Comparison of ENCODE assay signal across 18 cellular contexts in genomic region chr2:26913599-26914285, GRCh38. TPM values are rescaled to one million over a fixed set of nuclear protein-coding genes. Genes with fewer than 3 reads are reported as not detected.
A peak's percentile ranks its signal among the peaks of the same experiment; 100 is the strongest.
DNase-seq lines count a peak whose midpoint lies in the region; ATAC-seq lines count a peak whose summit lies in the region.
"Had no signal": no experiment of that assay in that cellular context is flagged by ENCODE, and none has a peak within 500 bp of the region (broad histone marks: within the 10 kb centered on the region; RNA-seq: fewer than 3 reads in every experiment).

No MANE protein-coding gene starts in this region.

- H3K4me3 Mint-ChIP-seq in naive thymus-derived CD8-positive, alpha-beta T cell: no peak overlapping the region
- H3K4me3 Mint-ChIP-seq: activated CD4-positive, alpha-beta T cell treated with anti-CD3 and anti-CD28 coated beads, Interleukin-2, amount 10 ng/mL, durations not matched to agents 24 days and 14 days; B cell; stimulated activated effector memory CD8-positive, alpha-beta T cell treated with anti-CD3 and anti-CD28 coated beads, Interleukin-12 subunit alpha, Interleukin-12 subunit beta, amount 100 ng/mL, for 72 hours had no signal

- no peaks in the 10 kb centered on the region for H3K4me1 Mint-ChIP-seq in naive thymus-derived CD8-positive, alpha-beta T cell
- H3K4me1 Mint-ChIP-seq: activated CD4-positive, alpha-beta T cell treated with anti-CD3 and anti-CD28 coated beads, Interleukin-2, amount 10 ng/mL, durations not matched to agents 24 days and 14 days; B cell; stimulated activated effector memory CD8-positive, alpha-beta T cell treated with anti-CD3 and anti-CD28 coated beads, Interleukin-12 subunit alpha, Interleukin-12 subunit beta, amount 100 ng/mL, for 72 hours had no signal

- POLR2A ChIA-PET in naive thymus-derived CD8-positive, alpha-beta T cell (lab: Charles Lee): no interaction called here

- peaks cover 0 to 18% (median 3%) of the 10 kb centered on the region in 5 donors for H3K27me3 Mint-ChIP-seq in naive thymus-derived CD8-positive, alpha-beta T cell

- H3K27ac Mint-ChIP-seq in naive thymus-derived CD8-positive, alpha-beta T cell: no peak overlapping the region
- H3K27ac Mint-ChIP-seq: activated CD4-positive, alpha-beta T cell treated with anti-CD3 and anti-CD28 coated beads, Interleukin-2, amount 10 ng/mL, durations not matched to agents 24 days and 14 days; activated T-helper 2 cell treated with anti-CD3 and anti-CD28 coated beads, Interferon-gamma antibody, Interleukin-2, Interleukin-4, amounts not matched to agents 10 μg/mL and 5 μg/mL and 100 μg/mL, durations not matched to agents 14 hours and 24 hours and 36 hours; B cell; stimulated activated effector memory CD8-positive, alpha-beta T cell treated with anti-CD3 and anti-CD28 coated beads, Interleukin-12 subunit alpha, Interleukin-12 subunit beta, amount 100 ng/mL, for 72 hours had no signal

- DNase-seq in EL: peak; percentile 26
- peak in 1 of 61 donors; percentile 72 for DNase-seq in caudate nucleus (lab: John Stamatoyannopoulos, UW)
- no peak for DNase-seq in left cardiac atrium
- DNase-seq in occipital lobe (lab: John Stamatoyannopoulos, UW): peak; percentile 24
- no peak for DNase-seq in central memory CD4-positive, alpha-beta T cell
- DNase-seq in naive thymus-derived CD8-positive, alpha-beta T cell: no peak
- no peak for DNase-seq in NOMO-1 treated with DMSO at 0.1 percent for 48 hours (lab: John Stamatoyannopoulos, UW; ENCODE audit: unreplicated experiment)
- DNase-seq: activated CD4-positive, alpha-beta T cell treated with anti-CD3 and anti-CD28 coated beads, Interleukin-2, amount 10 ng/mL, durations not matched to agents 24 days and 14 days; body of pancreas; DND-41; erythroblast; NCI-H2081; NCI-H748 treated with DMSO at 0.1 percent for 48 hours; stimulated activated CD4-positive, alpha-beta T cell treated with anti-CD3 and anti-CD28 coated beads, Interleukin-4, amount 100 ng/mL, for 24 hours had no signal

- no peaks in the 10 kb centered on the region for H3K36me3 Mint-ChIP-seq in naive thymus-derived CD8-positive, alpha-beta T cell
- H3K36me3 Mint-ChIP-seq: stimulated activated effector memory CD8-positive, alpha-beta T cell treated with anti-CD3 and anti-CD28 coated beads, Interleukin-12 subunit alpha, Interleukin-12 subunit beta, amount 100 ng/mL, for 72 hours had no signal

- intact Hi-C loops in left cardiac atrium (cut with DNase I): no loop called here

- no peaks in the 10 kb centered on the region for H3K9me3 Mint-ChIP-seq in naive thymus-derived CD8-positive, alpha-beta T cell
- H3K9me3 Mint-ChIP-seq: activated CD4-positive, alpha-beta T cell treated with anti-CD3 and anti-CD28 coated beads, Interleukin-2, amount 10 ng/mL, durations not matched to agents 24 days and 14 days; activated T-helper 2 cell treated with anti-CD3 and anti-CD28 coated beads, Interferon-gamma antibody, Interleukin-2, Interleukin-4, amounts not matched to agents 10 μg/mL and 5 μg/mL and 100 μg/mL, durations not matched to agents 14 hours and 24 hours and 36 hours; stimulated activated effector memory CD8-positive, alpha-beta T cell treated with anti-CD3 and anti-CD28 coated beads, Interleukin-12 subunit alpha, Interleukin-12 subunit beta, amount 100 ng/mL, for 72 hours had no signal

- H3K27ac ChIP-seq in caudate nucleus (ENCODE audit: low read depth, low read length): peak overlapping the region; percentile 64
- H3K27ac ChIP-seq: body of pancreas had no signal

- peak; percentile 57 to 77 for ATAC-seq in left cardiac atrium
- ATAC-seq in GM19023 (IDR thresholded peaks at IDR 0.05; ENCODE audit: unreplicated experiment): no peak
- ATAC-seq in naive thymus-derived CD8-positive, alpha-beta T cell: no peak
- ATAC-seq: body of pancreas; stimulated activated effector memory CD8-positive, alpha-beta T cell treated with anti-CD3 and anti-CD28 coated beads, Interleukin-12 subunit alpha, Interleukin-12 subunit beta, amount 100 ng/mL, for 72 hours had no signal

RNA-seq across cellular contexts. Expression of gene MAPRE3, which starts 56.7 kb away (rescaled TPM):
- 10 to 100 TPM; 35.3 to 43.1 TPM for total RNA-seq in left cardiac atrium
- 15.4 TPM for total RNA-seq in occipital lobe
- total RNA-seq in naive thymus-derived CD8-positive, alpha-beta T cell: 1 to 10 TPM; 3.8 to 5.3 TPM
- polyA plus RNA-seq in naive thymus-derived CD8-positive, alpha-beta T cell: 1 to 10 TPM; 1.4 to 1.6 (median 1.5) TPM

Comparison
In these comparisons a context has a peak if more than half of its experiments do, and no peak if none do; other contexts are left out.
1. DNase-seq: peak in EL (single experiment) and occipital lobe (single experiment); none in left cardiac atrium (single experiment), central memory CD4-positive, alpha-beta T cell (single experiment), naive thymus-derived CD8-positive, alpha-beta T cell (0 of 10) and NOMO-1 treated with DMSO at 0.1 percent for 48 hours (single experiment).
2. ATAC-seq: peak in left cardiac atrium (2 of 2); none in GM19023 (single experiment) and naive thymus-derived CD8-positive, alpha-beta T cell (0 of 2).